ENCODE assay signal across 8 cellular contexts in the genomic region with DNA sequence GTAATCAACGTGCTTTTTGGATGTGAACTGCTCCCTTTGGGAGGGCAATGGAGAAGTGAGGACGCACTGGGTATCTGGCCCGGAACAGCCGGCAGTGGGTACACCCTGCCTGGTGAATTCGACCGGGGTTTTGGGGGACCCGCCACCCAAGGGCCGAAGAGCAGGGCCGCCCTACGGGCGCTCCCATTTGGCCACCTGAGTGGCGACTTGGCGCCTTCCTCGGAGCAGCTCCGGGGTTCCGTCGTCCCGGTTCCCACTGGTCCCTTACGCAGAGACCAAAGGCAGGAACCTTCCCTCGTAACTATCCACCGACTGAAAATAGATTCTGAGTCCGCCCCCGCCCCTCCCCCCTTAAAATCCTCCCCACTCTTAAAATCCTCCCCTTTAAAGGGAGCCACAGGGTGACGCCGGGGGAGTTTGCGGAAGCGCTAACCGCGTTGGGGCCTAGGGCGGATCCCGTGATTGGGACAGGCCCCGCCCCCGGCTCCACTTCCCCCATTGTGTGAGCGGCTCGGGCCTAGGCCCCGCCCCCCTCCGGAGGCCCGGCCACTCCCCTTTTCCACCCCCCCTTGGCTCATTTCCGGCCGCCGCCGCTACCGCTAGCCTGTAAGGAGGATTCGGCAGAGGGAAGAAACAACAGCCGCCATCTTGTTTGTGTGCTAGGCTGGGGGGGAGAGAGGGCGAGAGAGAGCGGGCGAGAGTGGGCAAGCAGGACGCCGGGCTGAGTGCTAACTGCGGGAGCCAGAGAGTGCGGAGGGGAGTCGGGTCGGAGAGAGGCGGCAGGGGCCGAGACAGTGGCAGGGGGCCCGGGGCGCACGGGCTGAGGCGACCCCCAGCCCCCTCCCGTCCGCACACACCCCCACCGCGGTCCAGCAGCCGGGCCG. TPM values are rescaled to one million over a fixed set of nuclear protein-coding genes. Genes with fewer than 3 reads are reported as not detected.
A peak's percentile ranks its signal among the peaks of the same experiment; 100 is the strongest.
DNase-seq lines count a peak whose midpoint lies in the region; ATAC-seq, FAIRE-seq and TF ChIP-seq lines count a peak whose summit lies in the region.

No MANE protein-coding gene starts in this region.

- intact Hi-C loops in heart left ventricle (cut with DNase I), result loop anchor here (1.0 to 10.0 kb wide), 10 partner anchors 43 to 291 kb away; partner anchors contain the start of genes RBX1 (in 10 of the 10) and TEF (in 1 of the 10)

- no peak for TF ChIP-seq CTCF in heart left ventricle (IDR thresholded peaks at IDR 0.05)
- TF ChIP-seq CTCF in type B pancreatic cell (conservative IDR thresholded peaks at IDR 0.05), result no peak

- H3K4me1 Mint-ChIP-seq in T-cell (peaks cover 31 to 36% (median 31%) of the 10 kb centered on the region in 3 donors), type B pancreatic cell (ENCODE audit: unreplicated experiment) (peaks cover 24% of the 10 kb centered on the region)

- no peaks in the 10 kb centered on the region for H3K9me3 ChIP-seq in heart left ventricle

- DNase-seq in GM12892 (ENCODE audit: insufficient read length) (peak; percentile 89), NCI-H146 (lab: John Stamatoyannopoulos, UW) (peak; percentile 95), T-cell (peak; percentile 98 to 100 (median 99)), amniotic epithelial cell (ENCODE audit: low read depth) (peak; percentile 97), heart left ventricle (peak; percentile 99 to 100 (median 99)), pons (ENCODE audit: low spot score) (peak; percentile 98), type B pancreatic cell (ENCODE audit: extremely low spot score, unreplicated experiment) (peak; percentile 100)

- H3K36me3 Mint-ChIP-seq in T-cell (peaks cover 4% of the 10 kb centered on the region), type B pancreatic cell (peaks cover 15% of the 10 kb centered on the region)

- CTCF ChIA-PET in T-cell (lab: Charles Lee), result no interaction called here

- H3K4me3 Mint-ChIP-seq in T-cell, result peak overlapping the region; percentile 98 to 99 (median 99)
- peak overlapping the region; percentile 100 for H3K4me3 Mint-ChIP-seq in type B pancreatic cell

- H3K4me3 ChIP-seq in heart left ventricle, result peak overlapping the region; percentile 73 to 100 (median 86)

- peak; percentile 71 for TF ChIP-seq POLR2A in GM12892 (IDR thresholded peaks at IDR 0.05; ENCODE audit: low read depth, low read length)
- TF ChIP-seq POLR2A in heart left ventricle (IDR thresholded peaks at IDR 0.05), result peak; percentile 41 to 76

- peak overlapping the region; percentile 98 to 100 (median 100) for H3K27ac ChIP-seq in heart left ventricle

- no peaks in the 10 kb centered on the region for H3K27me3 Mint-ChIP-seq in T-cell
- H3K27me3 Mint-ChIP-seq in type B pancreatic cell, result no peaks in the 10 kb centered on the region

- peak; percentile 98 for FAIRE-seq in GM12892 (lab: Jason Lieb, UNC)

- H3K27ac Mint-ChIP-seq in T-cell (peak overlapping the region; percentile 99 to 100), type B pancreatic cell (peak overlapping the region; percentile 100)

- no peaks in the 10 kb centered on the region for H3K36me3 ChIP-seq in heart left ventricle

- no peaks in the 10 kb centered on the region for H3K27me3 ChIP-seq in heart left ventricle

- ATAC-seq in HG02852 (IDR thresholded peaks at IDR 0.05; ENCODE audit: unreplicated experiment) (peak; percentile 65), T-cell (replicated peaks in 1 of 4) (peak; percentile 84 to 90 (median 87)), heart left ventricle (peak; percentile 96 to 99 (median 98))

- H3K4me1 ChIP-seq in heart left ventricle, result peaks cover 10 to 35% (median 27%) of the 10 kb centered on the region in 12 donors

- 0 to 2% (median 0%) methylated on average over 49 to 66 of the region's 66 CpGs for WGBS in heart left ventricle, 4 donors

- POLR2A ChIA-PET in T-cell (lab: Charles Lee), result no interaction called here

- H3K9me3 Mint-ChIP-seq in T-cell, result no peaks in the 10 kb centered on the region
- peaks cover 5% of the 10 kb centered on the region for H3K9me3 Mint-ChIP-seq in type B pancreatic cell

RNA-seq across cellular contexts. Expression of gene EP300, which starts 1.0 kb away (rescaled TPM):
- 24.6 TPM for polyA plus RNA-seq in GM12892 (2012; ENCODE audit: missing spikeins)
- total RNA-seq in T-cell (100 to 1,000 TPM in 3 of 5 donors, 10 to 100 TPM in 2; 97.6 to 161 (median 101) TPM), heart left ventricle (10 to 100 TPM; 21.1 to 58.0 (median 39.5) TPM), type B pancreatic cell (ENCODE audit: low replicate concordance) (87.2 and 95.8 TPM in 2 replicates)
- polyA plus RNA-seq in heart left ventricle, result 10 to 100 TPM; 11.4 to 14.9 TPM

Comparison
In these comparisons a context has a peak if more than half of its experiments do, and no peak if none do; other contexts are left out.
1. Peak in every context shown above with its lines: DNase-seq, ATAC-seq, H3K4me3 ChIP-seq and H3K27ac ChIP-seq.